ENCODE assay signal across 9 cellular contexts in genomic region chr17:63841350-63842172, GRCh38. TPM values are rescaled to one million over a fixed set of nuclear protein-coding genes. Genes with fewer than 3 reads are reported as not detected.
A peak's percentile ranks its signal among the peaks of the same experiment; 100 is the strongest.
DNase-seq lines count a peak whose midpoint lies in the region; ATAC-seq, FAIRE-seq and TF ChIP-seq lines count a peak whose summit lies in the region.
"Had no signal": no experiment of that assay in that cellular context is flagged by ENCODE, and none has a peak within 500 bp of the region (broad histone marks: within the 10 kb centered on the region; RNA-seq: fewer than 3 reads in every experiment).

No MANE protein-coding gene starts in this region.

- intact Hi-C loops in activated CD4-positive, alpha-beta T cell treated with anti-CD3 and anti-CD28 coated beads for 36 hours (cut with DNase I, micrococcal nuclease) = loop anchor here (1.0 to 5.0 kb wide), 10 partner anchors 100 to 821 kb away; partner anchors contain the start of genes CYB561 (in 1 of the 2), DCAF7 (in 1 of the 2), ERN1 (in 1 of the 2) and ICAM2 (in 1 of the 2)
- intact Hi-C loops in OCI-LY7 (cut with micrococcal nuclease; ENCODE audit: unreplicated experiment) (no loop called here), spleen (cut with DNase I; ENCODE audit: low total_unique reads) (no loop called here)

- TF ChIP-seq POLR2A in spleen (IDR thresholded peaks at IDR 0.05) = no peak

- H3K9me2 ChIP-seq in OCI-LY7 (ENCODE audit: insufficient read depth, low read length) = no peaks in the 10 kb centered on the region

- H3K4me1 Mint-ChIP-seq in activated CD4-positive, alpha-beta T cell treated with anti-CD3 and anti-CD28 coated beads for 36 hours = peaks cover 31% of the 10 kb centered on the region

- BruUV-seq in OCI-LY7 (replicated peaks; lab: Mats Ljungman, UMichigan) = no TSS peak

- H3K9me3 ChIP-seq in OCI-LY7 (ENCODE audit: low read length) = no peaks in the 10 kb centered on the region
- no peaks in the 10 kb centered on the region for H3K9me3 ChIP-seq in spleen

- H2AFZ ChIP-seq in OCI-LY7 (ENCODE audit: low read length) = no peak overlapping the region

- no peaks in the 10 kb centered on the region for H3K27me3 ChIP-seq in kidney epithelial cell (ENCODE audit: control insufficient read depth, insufficient read depth, low read length)
- H3K27me3 ChIP-seq in spleen (replicated peaks in 1 of 7) = peaks cover 0 to 7% (median 0%) of the 10 kb centered on the region in 7 donors

- H3K4me1 ChIP-seq in OCI-LY7 (ENCODE audit: insufficient read depth, low read length, poor library complexity, severe bottlenecking) = peaks cover 48% of the 10 kb centered on the region
- peaks cover 42 to 77% (median 60%) of the 10 kb centered on the region in 6 donors for H3K4me1 ChIP-seq in spleen

- peak overlapping the region; percentile 83 for H3K4me2 ChIP-seq in OCI-LY7 (ENCODE audit: low read length)

- H3K4me3 ChIP-seq in OCI-LY7 (ENCODE audit: low read depth, low read length, poor library complexity, severe bottlenecking) (peak overlapping the region; percentile 99), kidney epithelial cell (ENCODE audit: low read depth, low read length) (peak overlapping the region; percentile 76), spleen (peak overlapping the region; percentile 60 to 91 (median 84))

- 3 to 8% (median 6%) methylated on average over 21 to 26 of the region's 26 CpGs for WGBS in spleen, 5 donors

- H3K36me3 ChIP-seq in OCI-LY7 (ENCODE audit: insufficient read depth, low read length) (peaks cover 29% of the 10 kb centered on the region), kidney epithelial cell (ENCODE audit: control insufficient read depth, insufficient read depth, low read length) (no peaks in the 10 kb centered on the region), spleen (peaks cover 0 to 19% (median 9%) of the 10 kb centered on the region in 6 donors)

- DNase-seq in activated CD4-positive, alpha-beta T cell treated with anti-CD3 and anti-CD28 coated beads for 36 hours = peak; percentile 36
- no peak for DNase-seq in activated CD4-positive, alpha-beta T cell treated with anti-CD3 and anti-CD28 coated beads, Interleukin-2, amount 50 U/mL, for 4 hours
- DNase-seq in OCI-LY7 (ENCODE audit: low spot score) (peak; percentile 61), caudate nucleus (lab: John Stamatoyannopoulos, UW) (peak in 42 of 61 donors; percentile 9 to 77 (median 46)), kidney epithelial cell (ENCODE audit: low read depth) (no peak), spleen (peak; percentile 88), NCI-H1105 (lab: John Stamatoyannopoulos, UW) (no peak), HTR-8/SVneo (ENCODE audit: insufficient read length, low spot score) (no peak)

- peaks cover 57% of the 10 kb centered on the region for H3K79me2 ChIP-seq in OCI-LY7 (ENCODE audit: insufficient read depth, low read depth, low read length)

- H3K36me3 Mint-ChIP-seq in activated CD4-positive, alpha-beta T cell treated with anti-CD3 and anti-CD28 coated beads for 36 hours (ENCODE audit: low read depth) = peaks cover 18% of the 10 kb centered on the region

- H3K27ac ChIP-seq in OCI-LY7 (ENCODE audit: low read depth, low read length, poor library complexity, severe bottlenecking) (peak overlapping the region; percentile 97), caudate nucleus (ENCODE audit: low read depth, low read length) (peak overlapping the region; percentile 67), spleen (peak overlapping the region; percentile 91 to 97 (median 97))

- TF ChIP-seq CTCF in OCI-LY7 (conservative IDR thresholded peaks at IDR 0.05; ENCODE audit: low read length) (no peak), kidney epithelial cell (IDR thresholded peaks at IDR 0.05; ENCODE audit: insufficient read depth, low read length, poor library complexity, severe bottlenecking) (no peak), spleen (IDR thresholded peaks at IDR 0.05 in 8 of 11, conservative IDR thresholded peaks at IDR 0.05 in 3 of 11) (no peak)

- ATAC-seq in activated CD4-positive, alpha-beta T cell treated with anti-CD3 and anti-CD28 coated beads for 36 hours = no peak

- H3K27me3 Mint-ChIP-seq in activated CD4-positive, alpha-beta T cell treated with anti-CD3 and anti-CD28 coated beads for 36 hours = no peaks in the 10 kb centered on the region

- POLR2A ChIA-PET in activated CD4-positive, alpha-beta T cell treated with anti-CD3 and anti-CD28 coated beads for 36 hours (lab: Charles Lee) = interaction anchor here (0.6 to 1.2 kb wide), 6 partner anchors 10 to 141 kb away, joined by 3 to 5 read pairs (median 4); partner anchors contain the start of genes CCDC47 and DDX42
- POLR2A ChIA-PET in OCI-LY7 (lab: Charles Lee) = interaction anchor here (4.4 kb wide), 1 partner anchor 13 kb away, joined by 20 read pairs; the partner anchor contains the start of genes FTSJ3 and PSMC5

- peak overlapping the region; percentile 98 for H3K4me3 Mint-ChIP-seq in activated CD4-positive, alpha-beta T cell treated with anti-CD3 and anti-CD28 coated beads for 36 hours

- H4K20me1 ChIP-seq in OCI-LY7 (ENCODE audit: insufficient read depth, low read length) = peaks cover 18% of the 10 kb centered on the region

- no peaks in the 10 kb centered on the region for H3K9me3 Mint-ChIP-seq in activated CD4-positive, alpha-beta T cell treated with anti-CD3 and anti-CD28 coated beads for 36 hours (ENCODE audit: low read depth)

- CTCF ChIA-PET in activated CD4-positive, alpha-beta T cell treated with anti-CD3 and anti-CD28 coated beads for 36 hours (lab: Charles Lee) = interaction anchor here (0.6 to 1.7 kb wide), 9 partner anchors 8 to 148 kb away, joined by 3 to 6 read pairs (median 3); partner anchors contain the start of gene DDX42
- CTCF ChIA-PET in OCI-LY7 (lab: Charles Lee; ENCODE audit: unreplicated experiment) = no interaction called here

- peak overlapping the region; percentile 97 for H3K27ac Mint-ChIP-seq in activated CD4-positive, alpha-beta T cell treated with anti-CD3 and anti-CD28 coated beads for 36 hours

- no peak for FAIRE-seq in HTR-8/SVneo (lab: Jason Lieb, UNC)
- FAIRE-seq: islet of Langerhans had no signal

RNA-seq across cellular contexts. Expression of gene SMARCD2, which starts 0.9 kb away (rescaled TPM):
- total RNA-seq in activated CD4-positive, alpha-beta T cell treated with anti-CD3 and anti-CD28 coated beads for 36 hours = 100 to 1,000 TPM in 1 of 2 experiments, 10 to 100 TPM in 1; 100.0 to 101 TPM
- total RNA-seq in OCI-LY7 (2014; rRNA removed; shearing (Covaris generic)) = 112 and 120 TPM in 2 replicates
- 127 and 136 TPM in 2 replicates for total RNA-seq in OCI-LY7 (2022)
- total RNA-seq in kidney epithelial cell = 78.7 and 107 TPM in 2 replicates
- total RNA-seq in spleen = 100 to 1,000 TPM in 3 of 7 donors, 10 to 100 TPM in 4; 76.5 to 154 (median 95.7) TPM
- 10 to 100 TPM; 47.3 to 84.8 (median 57.9) TPM for polyA plus RNA-seq in spleen

RNA-seq across cellular contexts. Expression of gene FTSJ3, which starts 14.1 kb away (rescaled TPM):
- 10 to 100 TPM; 52.1 to 61.2 TPM for total RNA-seq in activated CD4-positive, alpha-beta T cell treated with anti-CD3 and anti-CD28 coated beads for 36 hours
- 32.4 and 43.0 TPM in 2 replicates for total RNA-seq in OCI-LY7 (2014; rRNA removed; shearing (Covaris generic))
- 38.2 and 49.0 TPM in 2 replicates for total RNA-seq in OCI-LY7 (2022)
- total RNA-seq in kidney epithelial cell = 52.1 and 54.5 TPM in 2 replicates
- total RNA-seq in spleen = 10 to 100 TPM; 26.1 to 45.7 (median 37.7) TPM
- polyA plus RNA-seq in spleen = 10 to 100 TPM; 13.5 to 22.9 (median 16.3) TPM

RNA-seq across cellular contexts. Expression of gene PSMC5, which starts 14.3 kb away (rescaled TPM):
- total RNA-seq in activated CD4-positive, alpha-beta T cell treated with anti-CD3 and anti-CD28 coated beads for 36 hours = 100 to 1,000 TPM in 1 of 2 experiments, 10 to 100 TPM in 1; 98.2 to 160 TPM
- 32.6 and 42.7 TPM in 2 replicates for total RNA-seq in OCI-LY7 (2014; rRNA removed; shearing (Covaris generic))
- total RNA-seq in OCI-LY7 (2022) (80.0 and 105 TPM in 2 replicates), kidney epithelial cell (64.8 and 77.6 TPM in 2 replicates), spleen (100 to 1,000 TPM in 2 of 7 donors, 10 to 100 TPM in 5; 74.5 to 102 (median 97.2) TPM)
- polyA plus RNA-seq in spleen = 100 to 1,000 TPM; 135 to 175 (median 147) TPM

RNA-seq across cellular contexts. Expression of gene CSH2, which starts 31.9 kb away (rescaled TPM):
- total RNA-seq in activated CD4-positive, alpha-beta T cell treated with anti-CD3 and anti-CD28 coated beads for 36 hours = not detected
- not detected in 2 replicates for total RNA-seq in OCI-LY7 (2014; rRNA removed; shearing (Covaris generic))
- total RNA-seq in OCI-LY7 (2022) (not detected in 2 replicates), kidney epithelial cell (not detected in 2 replicates), spleen (not detected)
- polyA plus RNA-seq in spleen = not detected

RNA-seq across cellular contexts. Expression of gene GH2, which starts 40.2 kb away (rescaled TPM):
- not detected for total RNA-seq in activated CD4-positive, alpha-beta T cell treated with anti-CD3 and anti-CD28 coated beads for 36 hours
- total RNA-seq in OCI-LY7 (2014; rRNA removed; shearing (Covaris generic)) = not detected in 2 replicates
- total RNA-seq in OCI-LY7 (2022) (not detected in 2 replicates), kidney epithelial cell (not detected in 2 replicates), spleen (not detected)
- not detected for polyA plus RNA-seq in spleen

Comparison
In these comparisons a context has a peak if more than half of its experiments do, and no peak if none do; other contexts are left out.
1. DNase-seq: peak in activated CD4-positive, alpha-beta T cell treated with anti-CD3 and anti-CD28 coated beads for 36 hours (single experiment), OCI-LY7 (single experiment), caudate nucleus (42 of 61) and spleen (single experiment); none in activated CD4-positive, alpha-beta T cell treated with anti-CD3 and anti-CD28 coated beads, Interleukin-2, amount 50 U/mL, for 4 hours (0 of 2), kidney epithelial cell (single experiment), NCI-H1105 (single experiment) and HTR-8/SVneo (single experiment).
2. intact Hi-C loops: an anchor here in activated CD4-positive, alpha-beta T cell treated with anti-CD3 and anti-CD28 coated beads for 36 hours (1.0 to 5.0 kb wide); none called in OCI-LY7 and spleen.
3. Peak in every context shown above with its lines, with median percentiles within 50 percentile points of each other: H3K27ac ChIP-seq and H3K4me3 ChIP-seq.